ENCODE assay signal across 8 cellular contexts in genomic region chr2:151409601-151410484, GRCh38. TPM values are rescaled to one million over a fixed set of nuclear protein-coding genes. Genes with fewer than 3 reads are reported as not detected.
DNase-seq lines count a peak whose midpoint lies in the region; ATAC-seq and TF ChIP-seq lines count a peak whose summit lies in the region.

Gene RIF1 (plus strand): TSS chr2:151409902. CDS start chr2:151410424, 522 bp downstream.

- peaks cover 8% of the 10 kb centered on the region for H3K36me3 ChIP-seq in IMR-90 (ENCODE audit: control insufficient read depth, insufficient read depth, low read length)
- peaks cover 11 to 18% of the 10 kb centered on the region in 2 donors for H3K36me3 ChIP-seq in mucosa of rectum (ENCODE audit: control insufficient read depth in 2 of 2, insufficient read depth in 2 of 2, low read length in 2 of 2)

- peak within 1 kb of the TSS; percentile 46 to 92 for H4K8ac ChIP-seq in IMR-90 (ENCODE audit: low read depth in 2 of 2, low read length in 2 of 2)

- peak within 1 kb of the TSS; percentile 70 for H3K18ac ChIP-seq in IMR-90 (ENCODE audit: low read depth, low read length)

- H3K23ac ChIP-seq in IMR-90 (ENCODE audit: low read depth, low read length) = peak within 1 kb of the TSS; percentile 91

- peak; percentile 54 for TF ChIP-seq CTCF in IMR-90 (conservative IDR thresholded peaks at IDR 0.05; ENCODE audit: low read depth, low read length)
- peak; percentile 62 for TF ChIP-seq CTCF in epithelial cell of proximal tubule (conservative IDR thresholded peaks at IDR 0.05; ENCODE audit: low read depth, low read length)

- H3K27me3 ChIP-seq in IMR-90 (ENCODE audit: control insufficient read depth, insufficient read depth, low read length) = no peaks in the 10 kb centered on the region
- H3K27me3 ChIP-seq in mucosa of rectum (ENCODE audit: control insufficient read depth in 2 of 2, insufficient read depth in 2 of 2, low read length in 2 of 2) = no peaks in the 10 kb centered on the region

- in situ Hi-C loops in IMR-90 (cut with MboI; ENCODE audit: low sequenced_read_pairs) = loop anchor here (10.0 kb wide), 2 partner anchors 115 to 145 kb away; partner anchors contain the start of gene RBM43

- TF ChIP-seq POLR2A in IMR-90 (IDR thresholded peaks at IDR 0.05; ENCODE audit: low read depth, low read length) = peak; percentile 72; the same call in 1 of the 2 replicates

- peaks cover 0 to 22% of the 10 kb centered on the region in 2 experiments for H3K79me1 ChIP-seq in IMR-90 (ENCODE audit: low read depth in 1 of 2, low read length in 2 of 2)

- intact Hi-C loops in IMR-90 (cut with micrococcal nuclease) = loop anchor here (1.0 kb wide), 3 partner anchors 53 to 149 kb away; partner anchors contain the start of genes NMI, RBM43 and TNFAIP6

- H3K4ac ChIP-seq in IMR-90 (ENCODE audit: low read depth, low read length) = peak within 1 kb of the TSS; percentile 90

- peak within 1 kb of the TSS; percentile 86 for H4K91ac ChIP-seq in IMR-90 (ENCODE audit: insufficient read depth, low read depth, low read length)

- peak within 1 kb of the TSS; percentile 72 for H2AK5ac ChIP-seq in IMR-90 (ENCODE audit: low read depth, low read length)

- peak within 1 kb of the TSS; percentile 91 for H3K4me2 ChIP-seq in IMR-90 (ENCODE audit: low read depth, low read length)

- BruUV-seq in IMR-90 (replicated peaks; lab: Mats Ljungman, UMichigan) = no TSS peak

- peak; percentile 89 for DNase-seq in DMS153 treated with DMSO at 0.1 percent for 48 hours (lab: John Stamatoyannopoulos, UW; ENCODE audit: unreplicated experiment)
- DNase-seq in IMR-90 = peak; percentile 93
- DNase-seq in OCI-M2 (lab: John Stamatoyannopoulos, UW; ENCODE audit: unreplicated experiment) = peak; percentile 70
- DNase-seq in activated T-cell treated with anti-CD3 and anti-CD28 coated beads for 4 hours = peak; percentile 73
- DNase-seq in epithelial cell of proximal tubule (ENCODE audit: low read depth) = peak; percentile 29
- DNase-seq in stimulated activated CD8-positive, alpha-beta memory T cell treated with anti-CD3 and anti-CD28 coated beads, Interleukin-4, amount 100 ng/mL, for 48 hours = peak; percentile 89

- peak within 1 kb of the TSS; percentile 98 for H2AK9ac ChIP-seq in IMR-90 (replicated peaks; ENCODE audit: low read depth, low read length, poor library complexity)

- H2BK15ac ChIP-seq in IMR-90 (ENCODE audit: low read depth, low read length) = peak within 1 kb of the TSS; percentile 43; the same call in 1 of the 3 replicates

- H3K9me3 ChIP-seq in IMR-90 (ENCODE audit: control insufficient read depth, insufficient read depth, low read length) (no peaks in the 10 kb centered on the region), mucosa of rectum (ENCODE audit: control insufficient read depth in 2 of 2, low read length in 2 of 2) (no peaks in the 10 kb centered on the region)

- H2BK5ac ChIP-seq in IMR-90 (ENCODE audit: low read depth, low read length, poor library complexity, severe bottlenecking) = peak within 1 kb of the TSS; percentile 80

- H2AFZ ChIP-seq in IMR-90 (replicated peaks; ENCODE audit: low read length, poor library complexity) = peak within 1 kb of the TSS; percentile 97

- 0% methylated on average over 22 of the region's 65 CpGs; no CpG with 5 or more reads in 1 of the 2 experiments for WGBS in IMR-90 (ENCODE audit: extremely low coverage in 2 of 2, insufficient read length in 1 of 2), 2 experiments

- H3K4me1 ChIP-seq in IMR-90 (ENCODE audit: control insufficient read depth, insufficient read depth, low read length) (no peaks in the 10 kb centered on the region), mucosa of rectum (ENCODE audit: control insufficient read depth in 2 of 2, insufficient read depth in 2 of 2, low read length in 2 of 2) (peaks cover 0 to 3% of the 10 kb centered on the region in 2 donors)

- no peak; the same call in 1 of the 2 replicates for TF ChIP-seq RAD21 in IMR-90 (IDR thresholded peaks at IDR 0.05; ENCODE audit: low read length)

- no peak within 1 kb of the TSS for H2BK20ac ChIP-seq in IMR-90 (ENCODE audit: low read depth, low read length)

- peak within 1 kb of the TSS; percentile 69 for H4K5ac ChIP-seq in IMR-90 (ENCODE audit: low read depth, low read length)

- H3K4me3 ChIP-seq in IMR-90 (ENCODE audit: insufficient read depth, low read depth, low read length) (peak within 1 kb of the TSS; percentile 87), epithelial cell of proximal tubule (ENCODE audit: low read depth, low read length) (peak within 1 kb of the TSS; percentile 93), mucosa of rectum (ENCODE audit: low read length in 2 of 2) (peak within 1 kb of the TSS; percentile 91 to 94)

- peaks cover 11% of the 10 kb centered on the region for H4K20me1 ChIP-seq in IMR-90 (ENCODE audit: insufficient read depth, low read length)

- dilution Hi-C loops in IMR-90 (cut with HindIII; ENCODE audit: low sequenced_read_pairs, unreplicated experiment) = no loop called here

- POLR2A ChIA-PET in IMR-90 (lab: Charles Lee; ENCODE audit: unreplicated experiment) = interaction anchor here (0.6 to 0.7 kb wide), 2 partner anchors 121 to 149 kb away, joined by 3 to 14 read pairs; no protein-coding TSS in a partner anchor

- peak within 1 kb of the TSS; percentile 88 for H3K56ac ChIP-seq in IMR-90 (ENCODE audit: extremely low read depth, insufficient read depth, low read length)

- H3K14ac ChIP-seq in IMR-90 (replicated peaks; ENCODE audit: low read depth, low read length) = peak within 1 kb of the TSS; percentile 91

- H2BK120ac ChIP-seq in IMR-90 (ENCODE audit: low read depth, low read length) = peak within 1 kb of the TSS; percentile 73

- H3K9me1 ChIP-seq in IMR-90 (ENCODE audit: insufficient read depth, low read length) = peaks cover 4% of the 10 kb centered on the region; the same call in 1 of the 2 replicates

- peak within 1 kb of the TSS; percentile 88 for H3K9ac ChIP-seq in IMR-90 (ENCODE audit: low read depth, low read length)
- H3K9ac ChIP-seq in mucosa of rectum (ENCODE audit: low read depth in 1 of 2, low read length in 2 of 2) = peak within 1 kb of the TSS; percentile 83 to 86

- CTCF ChIA-PET in IMR-90 (lab: Yijun Ruan, JAX) = interaction anchor here (0.6 kb wide), 2 partner anchors 18 to 1605 kb away, joined by 6 read pairs; no protein-coding TSS in a partner anchor

- H3K27ac ChIP-seq in IMR-90 (ENCODE audit: insufficient read depth, low read length) (peak within 1 kb of the TSS; percentile 91), mucosa of rectum (ENCODE audit: low read depth in 2 of 2, low read length in 2 of 2) (peak within 1 kb of the TSS; percentile 91)

- ATAC-seq in GM21528 (IDR thresholded peaks at IDR 0.05; ENCODE audit: low FRiP score, unreplicated experiment) (peak; percentile 90), IMR-90 (ENCODE audit: low read depth) (peak; percentile 98)

TF ChIP-seq in IMR-90, 13 proteins besides CTCF, POLR2A, EP300 and RAD21:
- TF ChIP-seq MAFK (IDR thresholded peaks at IDR 0.05; ENCODE audit: low read depth, low read length) (peak; percentile 18; the same call in 1 of the 2 replicates), FOS (IDR thresholded peaks at IDR 0.05; ENCODE audit: low read depth, low read length) (no peak), RCOR1 (IDR thresholded peaks at IDR 0.05; ENCODE audit: insufficient replicate concordance, low read length) (peak; percentile 10), RFX5 (IDR thresholded peaks at IDR 0.05; ENCODE audit: low read depth, low read length) (no peak), CEBPB (IDR thresholded peaks at IDR 0.05; ENCODE audit: low read depth, low read length) (no peak), BHLHE40 (IDR thresholded peaks at IDR 0.05; ENCODE audit: low read depth, low read length) (peak; percentile 85), CHD1 (IDR thresholded peaks at IDR 0.05; ENCODE audit: low read depth, low read length) (no peak), MAZ (IDR thresholded peaks at IDR 0.05; ENCODE audit: borderline replicate concordance, low read depth, low read length) (peak; percentile 85; the same call in 1 of the 2 replicates), ELK1 (IDR thresholded peaks at IDR 0.05; ENCODE audit: borderline replicate concordance, low read depth, low read length) (no peak), MXI1 (IDR thresholded peaks at IDR 0.05; ENCODE audit: borderline replicate concordance, low read depth, low read length) (peak; percentile 90; the same call in 1 of the 2 replicates), USF2 (IDR thresholded peaks at IDR 0.05; ENCODE audit: low read depth, low read length) (peak; percentile 25; the same call in 1 of the 2 replicates), NFE2L2 (IDR thresholded peaks at IDR 0.05; ENCODE audit: low read depth, low read length) (no peak), SMC3 (IDR thresholded peaks at IDR 0.05; ENCODE audit: low read depth, low read length) (peak; percentile 26; the same call in 1 of the 2 replicates)

RNA-seq across cellular contexts. Expression of gene RIF1, which starts in this region (rescaled TPM):
- total RNA-seq in IMR-90 (2012; rRNA removed) (43.9 and 53.6 TPM in 2 replicates), epithelial cell of proximal tubule (26.2 and 28.6 TPM in 2 replicates)
- 3.1 and 4.3 TPM in 2 replicates for polyA plus RNA-seq in IMR-90 (2012; rRNA removed)
- 0.33 and 0.48 TPM in 2 replicates for polyA plus RNA-seq in IMR-90 (2012; cell fraction: cytosol; rRNA removed)
- polyA plus RNA-seq in IMR-90 (2012; cell fraction: nucleus; rRNA removed; ENCODE audit: low replicate concordance) = 1.1 and 8.0 TPM in 2 replicates

Comparison
In these comparisons a context has a peak if more than half of its experiments do, and no peak if none do; other contexts are left out.
1. Peak in every context shown above with its lines: DNase-seq, ATAC-seq, H3K4me3 ChIP-seq and H3K27ac ChIP-seq.
2. DNase-seq: peak in every context shown above with its lines; median percentile 93 in IMR-90; 89 in DMS153 treated with DMSO at 0.1 percent for 48 hours; 89 in stimulated activated CD8-positive, alpha-beta memory T cell treated with anti-CD3 and anti-CD28 coated beads, Interleukin-4, amount 100 ng/mL, for 48 hours; 73 in activated T-cell treated with anti-CD3 and anti-CD28 coated beads for 4 hours; 70 in OCI-M2; 29 in epithelial cell of proximal tubule.